Comparison of ENCODE assay signal across 25 cellular contexts in the genomic region with DNA sequence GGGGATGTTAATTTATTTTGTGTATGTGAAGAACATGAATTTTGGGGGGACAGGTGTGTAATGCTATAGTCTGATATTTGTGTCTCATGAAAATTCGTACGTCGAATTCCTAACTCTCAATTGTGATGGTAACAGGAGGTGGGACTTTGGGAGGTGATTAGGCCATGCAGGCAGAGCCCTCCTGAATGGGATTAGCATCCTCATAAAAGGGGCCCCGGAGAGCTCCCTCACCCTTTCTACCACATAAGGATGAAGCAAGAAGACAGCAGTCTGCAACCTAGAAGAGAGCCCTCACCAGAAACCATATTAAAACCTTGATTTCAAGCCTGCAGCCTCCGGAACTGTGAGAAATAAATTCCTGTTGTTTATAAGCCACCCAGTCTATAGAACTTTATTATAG.
"Had no signal": no experiment of that assay in that cellular context is flagged by ENCODE, and none has a peak within 500 bp of the region (broad histone marks: within the 10 kb centered on the region; RNA-seq: fewer than 3 reads in every experiment).

No MANE protein-coding gene starts in this region.

- H3K4me1 ChIP-seq: colonic mucosa, esophagus squamous epithelium, gastrocnemius medialis, heart right ventricle, left lung, lower lobe of right lung had no signal

- DNase-seq: colonic mucosa; cortex of kidney; effector CD8-positive, alpha-beta T cell; effector memory CD8-positive, alpha-beta T cell; endodermal cell; erythroblast; esophagus squamous epithelium; foreskin fibroblast; foreskin melanocyte; gastrocnemius medialis; glutamatergic neuron; head of caudate nucleus; heart right ventricle; hippocampal formation; left cardiac atrium; left ventricle myocardium superior; lower lobe of right lung; mesenchymal stem cell; mucosa of descending colon; naive B cell had no signal

- H3K9me3 Mint-ChIP-seq: endodermal cell, mesothelial cell of epicardium, naive B cell had no signal

- H3K36me3 ChIP-seq: colonic mucosa, esophagus squamous epithelium, gastrocnemius medialis, heart right ventricle, left lung, lower lobe of right lung had no signal

- ATAC-seq: effector memory CD8-positive, alpha-beta T cell; esophagus mucosa; gastrocnemius medialis; heart right ventricle; left cardiac atrium; left lung; left ventricle myocardium superior; lower lobe of right lung; mucosa of descending colon had no signal

- H3K27me3 ChIP-seq: colonic mucosa, esophagus squamous epithelium, gastrocnemius medialis, heart right ventricle, left lung had no signal

- H3K27ac ChIP-seq: colonic mucosa, epithelial cell of prostate, esophagus squamous epithelium, gastrocnemius medialis, left lung, lower lobe of right lung had no signal

- H3K27me3 Mint-ChIP-seq: dendritic cell treated with granulocyte-macrophage colony-stimulating factor and Interleukin-4, amounts not matched to agents 40 ng/mL and 50 ng/mL, for 4 days; effector memory CD8-positive, alpha-beta T cell; naive B cell had no signal

- H3K4me1 Mint-ChIP-seq: mesothelial cell of epicardium, naive B cell had no signal

- H3K27ac Mint-ChIP-seq: dendritic cell treated with granulocyte-macrophage colony-stimulating factor and Interleukin-4, amounts not matched to agents 40 ng/mL and 50 ng/mL, for 4 days; effector memory CD8-positive, alpha-beta T cell; endodermal cell; mesothelial cell of epicardium; naive B cell had no signal

- H3K36me3 Mint-ChIP-seq: mesothelial cell of epicardium, naive B cell had no signal

- H3K4me3 Mint-ChIP-seq: dendritic cell treated with granulocyte-macrophage colony-stimulating factor and Interleukin-4, amounts not matched to agents 40 ng/mL and 50 ng/mL, for 4 days; effector memory CD8-positive, alpha-beta T cell; endodermal cell; mesothelial cell of epicardium; naive B cell had no signal

- H3K4me3 ChIP-seq: colonic mucosa, esophagus squamous epithelium, gastrocnemius medialis, heart right ventricle, left lung, lower lobe of right lung, mucosa of descending colon had no signal

- H3K9me3 ChIP-seq: colonic mucosa, esophagus squamous epithelium, gastrocnemius medialis, heart right ventricle, left lung, lower lobe of right lung, mucosa of descending colon had no signal
